Comparison of ENCODE assay signal across 9 cellular contexts in the genomic region with DNA sequence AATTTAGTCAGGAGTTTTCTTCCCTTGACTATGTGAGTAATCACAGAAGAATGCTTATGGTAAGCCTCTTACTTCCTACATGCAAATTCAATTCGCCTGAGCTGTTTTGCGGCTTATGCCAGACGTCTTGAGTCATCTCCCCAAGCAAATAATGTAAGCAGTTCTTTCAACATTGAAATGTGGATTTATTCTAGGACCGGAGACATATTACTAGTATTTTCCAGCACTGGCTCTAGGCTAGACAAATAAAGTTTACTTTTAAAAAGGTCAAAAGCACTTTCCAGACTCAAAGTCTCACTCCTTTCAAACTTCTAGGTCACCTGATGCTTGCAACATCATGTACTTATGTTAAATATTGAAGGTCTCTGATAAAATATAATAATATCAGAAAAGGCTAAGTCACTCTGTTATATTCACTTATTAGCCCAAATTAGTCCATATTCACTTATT. TPM values are rescaled to one million over a fixed set of nuclear protein-coding genes. Genes with fewer than 3 reads are reported as not detected.
A peak's percentile ranks its signal among the peaks of the same experiment; 100 is the strongest.
DNase-seq lines count a peak whose midpoint lies in the region; ATAC-seq and TF ChIP-seq lines count a peak whose summit lies in the region.
"Had no signal": no experiment of that assay in that cellular context is flagged by ENCODE, and none has a peak within 500 bp of the region (broad histone marks: within the 10 kb centered on the region; RNA-seq: fewer than 3 reads in every experiment).

No MANE protein-coding gene starts in this region.

- CTCF ChIA-PET in activated CD4-positive, alpha-beta memory T cell treated with anti-CD3 and anti-CD28 coated beads for 36 hours (lab: Charles Lee): interaction anchor here (1.4 to 1.9 kb wide), 2 partner anchors 17 to 30 kb away, joined by 5 read pairs; no protein-coding TSS in a partner anchor
- CTCF ChIA-PET in activated CD4-positive, alpha-beta memory T cell treated with anti-CD3 and anti-CD28 coated beads, Interleukin-2, amount 10 ng/mL, durations not matched to agents 7 days and 5 days (lab: Charles Lee): no interaction called here

- H3K27ac Mint-ChIP-seq in activated CD4-positive, alpha-beta memory T cell treated with anti-CD3 and anti-CD28 coated beads for 36 hours: peak overlapping the region; percentile 34
- no peak overlapping the region for H3K27ac Mint-ChIP-seq in activated CD4-positive, alpha-beta memory T cell treated with anti-CD3 and anti-CD28 coated beads, Interleukin-2, amount 10 ng/mL, durations not matched to agents 7 days and 5 days

- no peak overlapping the region for H3K4me3 ChIP-seq in OCI-LY1 (ENCODE audit: low read depth, low read length, poor library complexity, severe bottlenecking)
- no peak overlapping the region for H3K4me3 ChIP-seq in esophagus muscularis mucosa

- peaks cover 33% of the 10 kb centered on the region for H3K4me1 Mint-ChIP-seq in activated CD4-positive, alpha-beta memory T cell treated with anti-CD3 and anti-CD28 coated beads for 36 hours (ENCODE audit: low read depth)
- peaks cover 11% of the 10 kb centered on the region for H3K4me1 Mint-ChIP-seq in activated CD4-positive, alpha-beta memory T cell treated with anti-CD3 and anti-CD28 coated beads, Interleukin-2, amount 10 ng/mL, durations not matched to agents 7 days and 5 days

- H3K27me3 ChIP-seq in OCI-LY1 (ENCODE audit: insufficient read depth, low read length) (no peaks in the 10 kb centered on the region), esophagus muscularis mucosa (no peaks in the 10 kb centered on the region)

- no peaks in the 10 kb centered on the region for H4K20me1 ChIP-seq in OCI-LY1 (ENCODE audit: insufficient read depth, low read length)

- peak; percentile 62 for DNase-seq in activated CD4-positive, alpha-beta memory T cell treated with anti-CD3 and anti-CD28 coated beads for 36 hours
- DNase-seq in activated CD4-positive, alpha-beta memory T cell treated with anti-CD3 and anti-CD28 coated beads, Interleukin-2, amount 10 ng/mL, durations not matched to agents 7 days and 5 days: no peak
- no peak for DNase-seq in esophagus muscularis mucosa (ENCODE audit: extremely low spot score)
- DNase-seq in sciatic nerve (ENCODE audit: low spot score): no peak
- DNase-seq in NCI-H1092 treated with DMSO at 0.1 percent for 48 hours (lab: John Stamatoyannopoulos, UW): no peak
- no peak for DNase-seq in NCI-H2171 treated with DMSO at 0.1 percent for 48 hours (lab: John Stamatoyannopoulos, UW)

- H3K9me2 ChIP-seq in OCI-LY1 (ENCODE audit: low read depth, low read length): no peaks in the 10 kb centered on the region

- intact Hi-C loops in activated CD4-positive, alpha-beta memory T cell treated with anti-CD3 and anti-CD28 coated beads for 36 hours (cut with micrococcal nuclease): loop anchor here (1.0 kb wide), 2 partner anchors 31 to 75 kb away; no protein-coding TSS in a partner anchor
- intact Hi-C loops in esophagus muscularis mucosa (cut with DNase I) (loop anchor here (10.0 kb wide), 1 partner anchor 169 kb away; no protein-coding TSS in a partner anchor), sciatic nerve (cut with DNase I) (no loop called here)

- H3K27ac ChIP-seq in OCI-LY1 (ENCODE audit: low read depth, low read length, poor library complexity, severe bottlenecking): no peak overlapping the region
- peak overlapping the region; percentile 61 to 80 (median 72) for H3K27ac ChIP-seq in esophagus muscularis mucosa (replicated peaks in 1 of 4)

- H3K4me1 ChIP-seq in OCI-LY1 (ENCODE audit: insufficient read depth, low read length, severe bottlenecking) (peaks cover 25% of the 10 kb centered on the region), esophagus muscularis mucosa (peaks cover 4 to 28% (median 26%) of the 10 kb centered on the region in 4 donors)

- H3K36me3 ChIP-seq in OCI-LY1 (ENCODE audit: insufficient read depth, low read length) (no peaks in the 10 kb centered on the region; the same call in 1 of the 2 replicates), esophagus muscularis mucosa (no peaks in the 10 kb centered on the region)

- peak; percentile 93 for ATAC-seq in HG02798 (IDR thresholded peaks at IDR 0.05; ENCODE audit: poor library complexity, unreplicated experiment)
- peak; percentile 84 for ATAC-seq in sciatic nerve

- no peaks in the 10 kb centered on the region for H3K79me2 ChIP-seq in OCI-LY1 (ENCODE audit: insufficient read depth, low read length)

- WGBS in esophagus muscularis mucosa: 1% methylated on average over 4 of the region's 4 CpGs

- H2AFZ ChIP-seq in OCI-LY1 (ENCODE audit: low read length): 0 out of 2 replicates have a peak overlapping the region, but pooled peaks have one; percentile 42

- H3K27me3 Mint-ChIP-seq in activated CD4-positive, alpha-beta memory T cell treated with anti-CD3 and anti-CD28 coated beads for 36 hours: no peaks in the 10 kb centered on the region
- H3K27me3 Mint-ChIP-seq in activated CD4-positive, alpha-beta memory T cell treated with anti-CD3 and anti-CD28 coated beads, Interleukin-2, amount 10 ng/mL, durations not matched to agents 7 days and 5 days: no peaks in the 10 kb centered on the region

- H3K4me2 ChIP-seq in OCI-LY1 (ENCODE audit: low read length): no peak overlapping the region

- H3K36me3 Mint-ChIP-seq in activated CD4-positive, alpha-beta memory T cell treated with anti-CD3 and anti-CD28 coated beads for 36 hours: no peaks in the 10 kb centered on the region
- no peaks in the 10 kb centered on the region for H3K36me3 Mint-ChIP-seq in activated CD4-positive, alpha-beta memory T cell treated with anti-CD3 and anti-CD28 coated beads, Interleukin-2, amount 10 ng/mL, durations not matched to agents 7 days and 5 days (ENCODE audit: low read depth)

- H3K9me3 ChIP-seq in OCI-LY1 (ENCODE audit: low read length): no peaks in the 10 kb centered on the region
- no peaks in the 10 kb centered on the region for H3K9me3 ChIP-seq in esophagus muscularis mucosa

- POLR2A ChIA-PET in activated CD4-positive, alpha-beta memory T cell treated with anti-CD3 and anti-CD28 coated beads for 36 hours (lab: Charles Lee): interaction anchor here (1.2 kb wide), 1 partner anchor 75 kb away, joined by 4 read pairs; no protein-coding TSS in a partner anchor
- POLR2A ChIA-PET in activated CD4-positive, alpha-beta memory T cell treated with anti-CD3 and anti-CD28 coated beads, Interleukin-2, amount 10 ng/mL, durations not matched to agents 7 days and 5 days (lab: Charles Lee): no interaction called here

- no peak for TF ChIP-seq CTCF in OCI-LY1 (IDR thresholded peaks at IDR 0.05; ENCODE audit: low read length)
- no peak for TF ChIP-seq CTCF in esophagus muscularis mucosa (IDR thresholded peaks at IDR 0.05)

- no peak for TF ChIP-seq EP300 in esophagus muscularis mucosa (IDR thresholded peaks at IDR 0.05)

- no peak overlapping the region for H3K4me3 Mint-ChIP-seq in activated CD4-positive, alpha-beta memory T cell treated with anti-CD3 and anti-CD28 coated beads for 36 hours
- H3K4me3 Mint-ChIP-seq in activated CD4-positive, alpha-beta memory T cell treated with anti-CD3 and anti-CD28 coated beads, Interleukin-2, amount 10 ng/mL, durations not matched to agents 7 days and 5 days: no peak overlapping the region

- no peak overlapping the region for H3K9ac ChIP-seq in OCI-LY1 (ENCODE audit: low read length)

- H3K9me3 Mint-ChIP-seq in activated CD4-positive, alpha-beta memory T cell treated with anti-CD3 and anti-CD28 coated beads for 36 hours: peaks cover 5% of the 10 kb centered on the region
- H3K9me3 Mint-ChIP-seq in activated CD4-positive, alpha-beta memory T cell treated with anti-CD3 and anti-CD28 coated beads, Interleukin-2, amount 10 ng/mL, durations not matched to agents 7 days and 5 days: no peaks in the 10 kb centered on the region

- H3F3A ChIP-seq in OCI-LY1 (ENCODE audit: insufficient read depth, low read length): no peaks in the 10 kb centered on the region

- TF ChIP-seq POLR2A in esophagus muscularis mucosa (IDR thresholded peaks at IDR 0.05; ENCODE audit: low read depth): no peak

RNA-seq across cellular contexts. Expression of gene NOX3, which starts 38.1 kb away (rescaled TPM):
- total RNA-seq in activated CD4-positive, alpha-beta memory T cell treated with anti-CD3 and anti-CD28 coated beads for 36 hours: not detected
- not detected for total RNA-seq in activated CD4-positive, alpha-beta memory T cell treated with anti-CD3 and anti-CD28 coated beads, Interleukin-2, amount 10 ng/mL, durations not matched to agents 7 days and 5 days
- total RNA-seq in esophagus muscularis mucosa (not detected), sciatic nerve (not detected)
- total RNA-seq: subcutaneous adipose tissue had no signal
